Comparison of ENCODE assay signal across 8 cellular contexts in genomic region chr5:56951946-56952691, GRCh38. TPM values are rescaled to one million over a fixed set of nuclear protein-coding genes. Genes with fewer than 3 reads are reported as not detected.
DNase-seq lines count a peak whose midpoint lies in the region; ATAC-seq, FAIRE-seq and TF ChIP-seq lines count a peak whose summit lies in the region.

A gene with protein sequence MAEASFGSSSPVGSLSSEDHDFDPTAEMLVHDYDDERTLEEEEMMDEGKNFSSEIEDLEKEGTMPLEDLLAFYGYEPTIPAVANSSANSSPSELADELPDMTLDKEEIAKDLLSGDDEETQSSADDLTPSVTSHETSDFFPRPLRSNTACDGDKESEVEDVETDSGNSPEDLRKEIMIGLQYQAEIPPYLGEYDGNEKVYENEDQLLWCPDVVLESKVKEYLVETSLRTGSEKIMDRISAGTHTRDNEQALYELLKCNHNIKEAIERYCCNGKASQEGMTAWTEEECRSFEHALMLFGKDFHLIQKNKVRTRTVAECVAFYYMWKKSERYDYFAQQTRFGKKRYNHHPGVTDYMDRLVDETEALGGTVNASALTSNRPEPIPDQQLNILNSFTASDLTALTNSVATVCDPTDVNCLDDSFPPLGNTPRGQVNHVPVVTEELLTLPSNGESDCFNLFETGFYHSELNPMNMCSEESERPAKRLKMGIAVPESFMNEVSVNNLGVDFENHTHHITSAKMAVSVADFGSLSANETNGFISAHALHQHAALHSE (minus strand): TSS chr5:56952123. CDS start chr5:56952102, 21 bp downstream.

- H3K36me3 Mint-ChIP-seq in HFFc6 (ENCODE audit: low read depth) (no peaks in the 10 kb centered on the region), astrocyte (ENCODE audit: low read depth, unreplicated experiment) (no peaks in the 10 kb centered on the region)

- peak within 1 kb of the TSS; percentile 90 for H2AFZ ChIP-seq in astrocyte (ENCODE audit: low read depth, low read length)

- H3K4me3 ChIP-seq in NB4 (ENCODE audit: low read depth, low read length): peak within 1 kb of the TSS; percentile 61
- H3K4me3 ChIP-seq in astrocyte (ENCODE audit: insufficient read depth, low read depth, low read length): peak within 1 kb of the TSS; percentile 85

- H3K27ac Mint-ChIP-seq in HFFc6: peak within 1 kb of the TSS; percentile 91
- H3K27ac Mint-ChIP-seq in astrocyte (ENCODE audit: unreplicated experiment): peak within 1 kb of the TSS; percentile 91

- H3K27me3 ChIP-seq in astrocyte (ENCODE audit: insufficient read depth, low read length): no peaks in the 10 kb centered on the region

- peak; percentile 87 for FAIRE-seq in GM12892 (lab: Jason Lieb, UNC)
- no peak for FAIRE-seq in astrocyte (lab: Jason Lieb, UNC)

- H3K27me3 Mint-ChIP-seq in HFFc6 (ENCODE audit: insufficient read depth) (peaks cover 3% of the 10 kb centered on the region), astrocyte (ENCODE audit: low read depth, unreplicated experiment) (peaks cover 3% of the 10 kb centered on the region)

- H3K4me1 Mint-ChIP-seq in HFFc6 (ENCODE audit: low read depth) (peaks cover 22% of the 10 kb centered on the region), astrocyte (ENCODE audit: low read depth, unreplicated experiment) (peaks cover 4% of the 10 kb centered on the region)

- H3K9ac ChIP-seq in astrocyte (ENCODE audit: low read length): peak within 1 kb of the TSS; percentile 89

- TF ChIP-seq CTCF in HFFc6 (IDR thresholded peaks at IDR 0.05) (no peak), NB4 (IDR thresholded peaks at IDR 0.05; ENCODE audit: low read depth, low read length) (no peak), astrocyte (IDR thresholded peaks at IDR 0.05; ENCODE audit: insufficient read depth, low read depth, low read length) (no peak)

- intact Hi-C loops in sciatic nerve (cut with DNase I): no loop called here

- peaks cover 43% of the 10 kb centered on the region for H3K79me2 ChIP-seq in astrocyte (ENCODE audit: insufficient read depth, low read length)

- H3K4me1 ChIP-seq in astrocyte (ENCODE audit: insufficient read depth, low read length): peaks cover 5% of the 10 kb centered on the region

- peak; percentile 88 for DNase-seq in GM12892 (ENCODE audit: insufficient read length)
- peak; percentile 72 for DNase-seq in HFFc6
- peak; percentile 84 for DNase-seq in NB4 (ENCODE audit: low read depth)
- DNase-seq in T-helper 22 cell (ENCODE audit: low read depth): peak; percentile 65
- peak; percentile 55 for DNase-seq in astrocyte (ENCODE audit: low read depth)
- DNase-seq in hypothalamus (lab: John Stamatoyannopoulos, UW): peak in 49 of 51 donors; percentile 20 to 82 (median 63)
- peak; percentile 86 for DNase-seq in sciatic nerve (ENCODE audit: low spot score)
- DNase-seq in cortex of kidney (lab: John Stamatoyannopoulos, UW): no peak

- TF ChIP-seq POLR2A in GM12892 (IDR thresholded peaks at IDR 0.05; ENCODE audit: low read depth, low read length) (peak; percentile 79), NB4 (IDR thresholded peaks at IDR 0.05; ENCODE audit: extremely low read depth, insufficient read length) (peak; percentile 40)

- peak within 1 kb of the TSS; percentile 63 for H3K27ac ChIP-seq in astrocyte (ENCODE audit: low read depth, low read length)

- peaks cover 28% of the 10 kb centered on the region for H4K20me1 ChIP-seq in astrocyte (ENCODE audit: insufficient read depth, low read length)

- H3K4me3 Mint-ChIP-seq in HFFc6: peak within 1 kb of the TSS; percentile 99
- peak within 1 kb of the TSS; percentile 97 for H3K4me3 Mint-ChIP-seq in astrocyte (ENCODE audit: unreplicated experiment)

- peaks cover 8% of the 10 kb centered on the region for H3K36me3 ChIP-seq in astrocyte (ENCODE audit: insufficient read depth, low read length)

- no peaks in the 10 kb centered on the region for H3K9me3 ChIP-seq in astrocyte (ENCODE audit: insufficient read depth, low read depth, low read length)

- peak within 1 kb of the TSS; percentile 98 for H3K4me2 ChIP-seq in astrocyte (ENCODE audit: low read length)

- H3K9me3 Mint-ChIP-seq in HFFc6: no peaks in the 10 kb centered on the region
- H3K9me3 Mint-ChIP-seq in astrocyte (ENCODE audit: unreplicated experiment): no peaks in the 10 kb centered on the region

- ATAC-seq in sciatic nerve: peak; percentile 89

RNA-seq across cellular contexts. Expression of the gene that starts here (rescaled TPM):
- polyA plus RNA-seq in GM12892 (2012; ENCODE audit: missing spikeins): 4.3 TPM
- total RNA-seq in HFFc6 (2021; fragmentation: NEBNext Ultra II Directional; extraction: Animal tissue kit (Norgen Biotek cat#: 25700)): 10 to 100 TPM; 12.5 to 15.2 (median 14.5) TPM
- total RNA-seq in astrocyte (29.7 and 30.0 TPM in 2 replicates), sciatic nerve (34.1 TPM)
